In genomic region chr16:52535076-52535475, GRCh38 we compare ENCODE assay signal across 25 cellular contexts. TPM values are rescaled to one million over a fixed set of nuclear protein-coding genes. Genes with fewer than 3 reads are reported as not detected.
DNase-seq lines count a peak whose midpoint lies in the region; ATAC-seq and TF ChIP-seq lines count a peak whose summit lies in the region.
"Had no signal": no experiment of that assay in that cellular context is flagged by ENCODE, and none has a peak within 500 bp of the region (broad histone marks: within the 10 kb centered on the region; RNA-seq: fewer than 3 reads in every experiment).

No MANE protein-coding gene starts in this region.

- no peak overlapping the region for H3K4me3 ChIP-seq in left lung
- H3K4me3 ChIP-seq: BLaER1 treated with 17β-estradiol and CSF1 and Interleukin-3, amounts not matched to agents 10 nM and 100 nM; SJSA1 had no signal

- intact Hi-C loops in left lung (cut with DNase I), result no loop called here

- WGBS in H9 (ENCODE audit: extremely low coverage, insufficient read length, low lambda C conversion rate), result no CpG with 5 or more reads among the region's 3 CpGs

- H3K36me3 ChIP-seq in left lung, result no peaks in the 10 kb centered on the region
- H3K36me3 ChIP-seq: BLaER1 treated with 17β-estradiol and CSF1 and Interleukin-3, amounts not matched to agents 10 nM and 100 nM; SJSA1 had no signal

- peak; percentile 66 for ATAC-seq in left lung

- peaks cover 7% of the 10 kb centered on the region for H3K79me1 ChIP-seq in H9 (ENCODE audit: insufficient read depth, low read depth, low read length, poor library complexity, severe bottlenecking)

- no peaks in the 10 kb centered on the region for H3K27me3 Mint-ChIP-seq in H9 (ENCODE audit: low read depth)

- peak overlapping the region in 1 of 3 experiments; percentile 82; a peak in 1 of 7 replicates for H3K27ac Mint-ChIP-seq in H9
- H3K27ac Mint-ChIP-seq: CD4-positive, alpha-beta memory T cell had no signal

- H2BK120ac ChIP-seq in H9 (ENCODE audit: low read depth, low read length, poor library complexity, severe bottlenecking), result no peak overlapping the region

- H3K27me3 ChIP-seq in left lung (no peaks in the 10 kb centered on the region), H9 (ENCODE audit: insufficient read depth, low read length) (no peaks in the 10 kb centered on the region)
- H3K27me3 ChIP-seq: BLaER1 treated with 17β-estradiol and CSF1 and Interleukin-3, amounts not matched to agents 10 nM and 100 nM; SJSA1 had no signal

- H3T11ph ChIP-seq in H9 (ENCODE audit: low read length), result no peak overlapping the region

- no peak overlapping the region for H3K56ac ChIP-seq in H9 (ENCODE audit: insufficient read length, low read depth, low read length)

- H3K14ac ChIP-seq in H9 (ENCODE audit: insufficient read depth, low read length), result no peak overlapping the region

- H3K18ac ChIP-seq in H9 (ENCODE audit: insufficient read length, low read depth, low read length), result no peak overlapping the region

- H2AFZ ChIP-seq in H9 (ENCODE audit: low read length), result no peak overlapping the region

- H3K4me3 Mint-ChIP-seq in H9, result no peak overlapping the region
- H3K4me3 Mint-ChIP-seq: CD4-positive, alpha-beta memory T cell had no signal

- no peak overlapping the region for H3K4ac ChIP-seq in H9 (ENCODE audit: low read depth, low read length)

- no peaks in the 10 kb centered on the region for H4K20me1 ChIP-seq in H9 (ENCODE audit: control insufficient read depth, insufficient read depth, insufficient read length)
- H4K20me1 ChIP-seq: BLaER1 treated with 17β-estradiol and CSF1 and Interleukin-3, amounts not matched to agents 10 nM and 100 nM had no signal

- TF ChIP-seq CTCF in left lung (IDR thresholded peaks at IDR 0.05) (no peak), H9 (conservative IDR thresholded peaks at IDR 0.05) (no peak)

- H3K36me3 Mint-ChIP-seq in H9 (ENCODE audit: insufficient read depth in 1 of 3, low read depth in 3 of 3), result peaks cover 21 to 35% (median 23%) of the 10 kb centered on the region in 3 experiments; a peak in 6 of 7 replicates
- H3K36me3 Mint-ChIP-seq: CD4-positive, alpha-beta memory T cell had no signal

- no peak overlapping the region for H4K91ac ChIP-seq in H9 (ENCODE audit: insufficient read length, low read depth, low read length)

- H4K8ac ChIP-seq in H9 (replicated peaks; ENCODE audit: insufficient read length, low read depth, low read length), result no peak overlapping the region

- DNase-seq in DMS53 (lab: John Stamatoyannopoulos, UW) (peak; percentile 50), DMS53 treated with DMSO at 0.1 percent for 48 hours (lab: John Stamatoyannopoulos, UW; ENCODE audit: unreplicated experiment) (no peak), NCI-H510A treated with DMSO at 0.1 percent for 48 hours (lab: John Stamatoyannopoulos, UW) (peak; percentile 33), NCI-H510A (lab: John Stamatoyannopoulos, UW) (no peak), left lung (no peak), H9 (no peak), islet precursor cell (no peak), retina (no peak)
- DNase-seq: 8988T; Caco-2; CD4-positive, alpha-beta memory T cell; DMS 273 treated with DMSO at 0.1 percent for 48 hours; H7; NCI-H1417; NCI-H1694 treated with DMSO at 0.1 percent for 48 hours; NCI-H2171 treated with DMSO at 0.1 percent for 48 hours; NCI-H446 treated with DMSO at 0.1 percent for 48 hours; NCI-H748 treated with DMSO at 0.1 percent for 48 hours; T-helper 1 cell had no signal

- peaks cover 4% of the 10 kb centered on the region; the same call in 1 of the 2 replicates for H3K79me2 ChIP-seq in H9 (ENCODE audit: insufficient read depth, low read length)

- H3K9me3 Mint-ChIP-seq in H9, result no peaks in the 10 kb centered on the region

- no peak overlapping the region for H2AK5ac ChIP-seq in H9 (ENCODE audit: insufficient read length, low read length)

- H4K5ac ChIP-seq in H9 (ENCODE audit: insufficient read length, low read depth, low read length), result no peak overlapping the region

- H3K4me2 ChIP-seq in H9 (ENCODE audit: insufficient read depth, insufficient read length, low read length), result no peak overlapping the region
- H3K4me2 ChIP-seq: BLaER1 treated with 17β-estradiol and CSF1 and Interleukin-3, amounts not matched to agents 10 nM and 100 nM; KMS-11 had no signal

- no peak overlapping the region for H2BK20ac ChIP-seq in H9 (ENCODE audit: low read depth, low read length, poor library complexity, severe bottlenecking)

- H3K9ac ChIP-seq in H9 (ENCODE audit: extremely low read depth, insufficient read length, low read length), result no peak overlapping the region
- H3K9ac ChIP-seq: BLaER1 treated with 17β-estradiol and CSF1 and Interleukin-3, amounts not matched to agents 10 nM and 100 nM; KMS-11 had no signal

- no peak overlapping the region for H3K23ac ChIP-seq in H9 (ENCODE audit: insufficient read length, low read depth, low read length)

- H2BK12ac ChIP-seq in H9 (ENCODE audit: insufficient read length, low read depth, low read length), result no peak overlapping the region

- H3K23me2 ChIP-seq in H9 (ENCODE audit: insufficient read length, low read depth, low read length, poor library complexity, severe bottlenecking), result no peaks in the 10 kb centered on the region

- H3K9me3 ChIP-seq in left lung (no peaks in the 10 kb centered on the region), H9 (ENCODE audit: control insufficient read depth, low read depth, low read length) (no peaks in the 10 kb centered on the region)
- H3K9me3 ChIP-seq: SJSA1 had no signal

- H3K4me1 Mint-ChIP-seq in H9, result peaks cover 9 to 25% of the 10 kb centered on the region in 2 experiments
- H3K4me1 Mint-ChIP-seq: CD4-positive, alpha-beta memory T cell had no signal

- no peak overlapping the region for H2BK15ac ChIP-seq in H9 (ENCODE audit: low read depth, low read length)

- no peaks in the 10 kb centered on the region for H3K4me1 ChIP-seq in left lung
- H3K4me1 ChIP-seq in H9 (ENCODE audit: insufficient read depth, low read length), result peaks cover 3% of the 10 kb centered on the region; the same call in 1 of the 2 replicates
- H3K4me1 ChIP-seq: SJSA1 had no signal

- H2BK5ac ChIP-seq in H9 (ENCODE audit: insufficient read length, low read length), result no peak overlapping the region

- H3K27ac ChIP-seq in left lung (no peak overlapping the region), H9 (ENCODE audit: insufficient read length, low read depth, low read length) (no peak overlapping the region)
- H3K27ac ChIP-seq: BLaER1 treated with 17β-estradiol and CSF1 and Interleukin-3, amounts not matched to agents 10 nM and 100 nM; HL-60; KMS-11; SJSA1 had no signal

RNA-seq across cellular contexts. Expression of gene TOX3, which starts 11.9 kb away (rescaled TPM):
- 1 to 10 TPM; 2.8 to 3.0 TPM for total RNA-seq in left lung
- 18.2 and 20.2 TPM in 2 replicates for total RNA-seq in H9 (2021)
- total RNA-seq: CD4-positive, alpha-beta memory T cell; G401; OCI-LY7 had no signal

Comparison
In these comparisons a context has a peak if more than half of its experiments do, and no peak if none do; other contexts are left out.
1. DNase-seq: peak in DMS53 (single experiment) and NCI-H510A treated with DMSO at 0.1 percent for 48 hours (single experiment); none in DMS53 treated with DMSO at 0.1 percent for 48 hours (single experiment), NCI-H510A (single experiment), left lung (0 of 2), H9 (single experiment), islet precursor cell (single experiment) and retina (single experiment).